Comparison of ENCODE assay signal across 20 cellular contexts in genomic region chr6:53938810-53939209, GRCh38.
DNase-seq lines count a peak whose midpoint lies in the region; ATAC-seq, FAIRE-seq and TF ChIP-seq lines count a peak whose summit lies in the region.
"Had no signal": no experiment of that assay in that cellular context is flagged by ENCODE, and none has a peak within 500 bp of the region (broad histone marks: within the 10 kb centered on the region; RNA-seq: fewer than 3 reads in every experiment).

No MANE protein-coding gene starts in this region.

- in situ Hi-C loops in gastrocnemius medialis (cut with MboI; ENCODE audit: low sequenced_read_pairs in 4 of 4), result no loop called here

- TF ChIP-seq CTCF in gastrocnemius medialis (IDR thresholded peaks at IDR 0.05 in 4 of 5, conservative IDR thresholded peaks at IDR 0.05 in 1 of 5), result no peak

- TF ChIP-seq POLR2A in gastrocnemius medialis (IDR thresholded peaks at IDR 0.05), result no peak
- no peak for TF ChIP-seq POLR2A in GM12891 (IDR thresholded peaks at IDR 0.05; ENCODE audit: low read depth, low read length)

- intact Hi-C loops in gastrocnemius medialis (cut with DNase I; ENCODE audit: low total_unique reads), result no loop called here

- no peaks in the 10 kb centered on the region for H3K4me1 ChIP-seq in small intestine (ENCODE audit: control insufficient read depth in 2 of 2, insufficient read depth in 1 of 2, low read depth in 1 of 2, low read length in 1 of 2)
- H3K4me1 ChIP-seq in gastrocnemius medialis, result peaks cover 6% of the 10 kb centered on the region in 2 donors
- H3K4me1 ChIP-seq: SJSA1, transverse colon had no signal

- H3K36me3 ChIP-seq in small intestine (ENCODE audit: control insufficient read depth in 2 of 2, insufficient read depth in 2 of 2, low read length in 2 of 2) (no peaks in the 10 kb centered on the region), gastrocnemius medialis (no peaks in the 10 kb centered on the region)
- H3K36me3 ChIP-seq: right atrium auricular region, SJSA1, transverse colon, WERI-Rb-1 had no signal

- ATAC-seq in GM21423 (IDR thresholded peaks at IDR 0.05; ENCODE audit: unreplicated experiment) (peak; percentile 62), gastrocnemius medialis (no peak)
- ATAC-seq: K562 had no signal

- H3K4me3 ChIP-seq in small intestine (ENCODE audit: low read depth in 1 of 2, low read length in 2 of 2), result no peak overlapping the region
- no peak overlapping the region for H3K4me3 ChIP-seq in gastrocnemius medialis
- H3K4me3 ChIP-seq: K562, right atrium auricular region, SJSA1, transverse colon had no signal

- FAIRE-seq in small intestine (lab: Jason Lieb, UNC), result no peak
- FAIRE-seq in GM12891 (lab: Jason Lieb, UNC), result no peak
- FAIRE-seq: K562 had no signal

- H3K27ac ChIP-seq in small intestine (ENCODE audit: low read depth in 1 of 2, low read length in 1 of 2), result no peak overlapping the region
- no peak overlapping the region for H3K27ac ChIP-seq in gastrocnemius medialis
- H3K27ac ChIP-seq: HL-60, right atrium auricular region, SJSA1, transverse colon, WERI-Rb-1 had no signal

- 49 to 70% (median 59%) methylated on average over 1 of the region's 1 CpG for WGBS in small intestine, 3 donors

- H3K27me3 ChIP-seq in small intestine (ENCODE audit: control insufficient read depth in 2 of 2, insufficient read depth in 2 of 2, low read length in 2 of 2), result no peaks in the 10 kb centered on the region
- H3K27me3 ChIP-seq in gastrocnemius medialis, result no peaks in the 10 kb centered on the region
- H3K27me3 ChIP-seq: right atrium auricular region, SJSA1, transverse colon had no signal

- DNase-seq in EH (ENCODE audit: low read depth), result peak; percentile 36
- DNase-seq in LHCN-M2 (ENCODE audit: low read depth), result peak; percentile 64
- DNase-seq in fibroblast of peridontal ligament (ENCODE audit: extremely low read depth), result peak; percentile 26
- DNase-seq in small intestine, result no peak
- DNase-seq in gastrocnemius medialis, result no peak
- no peak for DNase-seq in medulla oblongata (ENCODE audit: extremely low spot score)
- DNase-seq in GM12891 (ENCODE audit: insufficient read length, low spot score), result no peak
- DNase-seq: CD4-positive, alpha-beta T cell; DMS79; NCI-H1105; NCI-H2081 treated with DMSO at 0.1 percent for 48 hours; NCI-H526; stimulated activated naive CD4-positive, alpha-beta T cell; transverse colon; WERI-Rb-1 had no signal

- H3K9me3 ChIP-seq in small intestine (ENCODE audit: control insufficient read depth, low read depth) (no peaks in the 10 kb centered on the region), gastrocnemius medialis (no peaks in the 10 kb centered on the region)
- H3K9me3 ChIP-seq: right atrium auricular region, SJSA1, transverse colon had no signal

TF ChIP-seq in GM12891, 5 proteins besides CTCF, POLR2A, EP300 and RAD21:
- TF ChIP-seq POU2F2 (IDR thresholded peaks at IDR 0.05; ENCODE audit: low read depth, low read length), result no peak
- TF ChIP-seq PAX5 (IDR thresholded peaks at IDR 0.05; ENCODE audit: insufficient read depth, low read length, severe bottlenecking), result no peak
- no peak for TF ChIP-seq SPI1 (IDR thresholded peaks at IDR 0.05; ENCODE audit: low read depth, low read length)
- no peak for TF ChIP-seq TAF1 (IDR thresholded peaks at IDR 0.05; ENCODE audit: low read depth, low read length)
- no peak for TF ChIP-seq POLR2AphosphoS5 (IDR thresholded peaks at IDR 0.05; ENCODE audit: low read depth, low read length)

Comparison
In these comparisons a context has a peak if more than half of its experiments do, and no peak if none do; other contexts are left out.
1. DNase-seq: peak in EH (single experiment), LHCN-M2 (single experiment) and fibroblast of peridontal ligament (single experiment); none in small intestine (single experiment), gastrocnemius medialis (0 of 2), medulla oblongata (single experiment) and GM12891 (single experiment).